ENCODE assay signal across 9 cellular contexts in genomic region chr3:191331443-191331842, GRCh38. TPM values are rescaled to one million over a fixed set of nuclear protein-coding genes. Genes with fewer than 3 reads are reported as not detected.
DNase-seq lines count a peak whose midpoint lies in the region; ATAC-seq and TF ChIP-seq lines count a peak whose summit lies in the region.
"Had no signal": no experiment of that assay in that cellular context is flagged by ENCODE, and none has a peak within 500 bp of the region (broad histone marks: within the 10 kb centered on the region; RNA-seq: fewer than 3 reads in every experiment).

No MANE protein-coding gene starts in this region.

- H3K27ac ChIP-seq in BLaER1 treated with 17β-estradiol and CSF1 and Interleukin-3, amounts not matched to agents 10 nM and 100 nM = no peak overlapping the region
- no peak overlapping the region for H3K27ac ChIP-seq in KMS-11
- H3K27ac ChIP-seq in endodermal cell (ENCODE audit: low read depth, low read length) = no peak overlapping the region

- DNase-seq in endodermal cell (no peak), neural crest cell (ENCODE audit: low read depth, low spot score) (no peak), COR-L47 (lab: John Stamatoyannopoulos, UW) (no peak), ureter (ENCODE audit: low spot score) (no peak), omental fat pad (ENCODE audit: low spot score) (no peak), germinal center (ENCODE audit: low spot score) (no peak)

- H3K27ac Mint-ChIP-seq in endodermal cell = no peak overlapping the region
- peak overlapping the region; percentile 95 for H3K27ac Mint-ChIP-seq in neural crest cell (ENCODE audit: unreplicated experiment)
- H3K27ac Mint-ChIP-seq: activated naive CD4-positive, alpha-beta T cell treated with anti-CD3 and anti-CD28 coated beads, Interleukin-2, amount 50 U/mL, for 24 hours had no signal

- H2AFZ ChIP-seq in KMS-11 (ENCODE audit: low read depth) = no peak overlapping the region

- H3K4me3 ChIP-seq in BLaER1 treated with 17β-estradiol and CSF1 and Interleukin-3, amounts not matched to agents 10 nM and 100 nM = peak overlapping the region in 2 of 10 experiments; percentile 81 to 91; a peak in 2 of 20 replicates
- no peak overlapping the region for H3K4me3 ChIP-seq in KMS-11 (IDR thresholded peaks at IDR 0.05; ENCODE audit: insufficient read depth, low read depth, low read length)
- peak overlapping the region; percentile 96 for H3K4me3 ChIP-seq in endodermal cell (ENCODE audit: low read length)

- H3K36me3 Mint-ChIP-seq in endodermal cell (ENCODE audit: low read depth) (no peaks in the 10 kb centered on the region), neural crest cell (ENCODE audit: low read depth) (no peaks in the 10 kb centered on the region)
- H3K36me3 Mint-ChIP-seq: activated naive CD4-positive, alpha-beta T cell treated with anti-CD3 and anti-CD28 coated beads, Interleukin-2, amount 50 U/mL, for 24 hours had no signal

- H3K9me3 Mint-ChIP-seq in endodermal cell (no peaks in the 10 kb centered on the region), neural crest cell (no peaks in the 10 kb centered on the region)
- H3K9me3 Mint-ChIP-seq: activated naive CD4-positive, alpha-beta T cell treated with anti-CD3 and anti-CD28 coated beads, Interleukin-2, amount 50 U/mL, for 24 hours had no signal

- peaks cover 0 to 26% (median 8%) of the 10 kb centered on the region in 11 experiments; a peak in 8 of 22 replicates for H3K27me3 ChIP-seq in BLaER1 treated with 17β-estradiol and CSF1 and Interleukin-3, amounts not matched to agents 10 nM and 100 nM
- no peaks in the 10 kb centered on the region for H3K27me3 ChIP-seq in KMS-11 (ENCODE audit: insufficient read depth, low read depth)
- H3K27me3 ChIP-seq in endodermal cell (ENCODE audit: control insufficient read depth, insufficient read depth, low read length, poor library complexity, severe bottlenecking) = no peaks in the 10 kb centered on the region

- H4K20me1 ChIP-seq in BLaER1 treated with 17β-estradiol and CSF1 and Interleukin-3, amounts not matched to agents 10 nM and 100 nM = peaks cover 0 to 35% (median 0%) of the 10 kb centered on the region in 11 experiments; a peak in 7 of 22 replicates
- H4K20me1 ChIP-seq in KMS-11 (ENCODE audit: insufficient read depth) = peaks cover 5% of the 10 kb centered on the region; the same call in 1 of the 2 replicates

- peaks cover 73% of the 10 kb centered on the region for H3K79me2 ChIP-seq in KMS-11 (ENCODE audit: insufficient read depth, low read depth)

- H3K27me3 Mint-ChIP-seq in endodermal cell (ENCODE audit: insufficient read depth) (no peaks in the 10 kb centered on the region), neural crest cell (ENCODE audit: low read depth) (no peaks in the 10 kb centered on the region)

- H3K4me3 Mint-ChIP-seq in endodermal cell (peak overlapping the region; percentile 86), neural crest cell (peak overlapping the region; percentile 94)

- peaks cover 19 to 62% (median 31%) of the 10 kb centered on the region in 10 experiments for H3K4me1 ChIP-seq in BLaER1 treated with 17β-estradiol and CSF1 and Interleukin-3, amounts not matched to agents 10 nM and 100 nM
- H3K4me1 ChIP-seq in KMS-11 (ENCODE audit: low read depth, poor library complexity, severe bottlenecking) (peaks cover 53% of the 10 kb centered on the region), endodermal cell (ENCODE audit: control insufficient read depth, insufficient read depth, low read length) (peaks cover 2% of the 10 kb centered on the region)

- no peaks in the 10 kb centered on the region for H3K36me3 ChIP-seq in BLaER1 treated with 17β-estradiol and CSF1 and Interleukin-3, amounts not matched to agents 10 nM and 100 nM
- H3K36me3 ChIP-seq in KMS-11 (ENCODE audit: insufficient read depth) (no peaks in the 10 kb centered on the region), endodermal cell (ENCODE audit: control insufficient read depth, insufficient read depth, low read length) (no peaks in the 10 kb centered on the region)

- H3K9ac ChIP-seq in BLaER1 treated with 17β-estradiol and CSF1 and Interleukin-3, amounts not matched to agents 10 nM and 100 nM = no peak overlapping the region; a peak in 1 of 22 replicates
- no peak overlapping the region for H3K9ac ChIP-seq in KMS-11
- peak overlapping the region; percentile 90 for H3K9ac ChIP-seq in endodermal cell (ENCODE audit: extremely low read depth, low read length, poor library complexity, severe bottlenecking)

- TF ChIP-seq CTCF in KMS-11 (conservative IDR thresholded peaks at IDR 0.05; ENCODE audit: low read depth, low read length) (no peak), endodermal cell (conservative IDR thresholded peaks at IDR 0.05) (no peak), neural crest cell (conservative IDR thresholded peaks at IDR 0.05) (no peak), omental fat pad (IDR thresholded peaks at IDR 0.05) (no peak)

- 97 to 100% methylated on average over 1 to 3 of the region's 3 CpGs for WGBS in endodermal cell (ENCODE audit: insufficient coverage in 1 of 2, insufficient read length in 1 of 2), 2 experiments

- H3K9me3 ChIP-seq in BLaER1 treated with 17β-estradiol and CSF1 and Interleukin-3, amounts not matched to agents 10 nM and 100 nM (replicated peaks in 1 of 11) = no peaks in the 10 kb centered on the region
- H3K9me3 ChIP-seq in endodermal cell (ENCODE audit: control insufficient read depth, low read length) = no peaks in the 10 kb centered on the region

- H3K4me1 Mint-ChIP-seq in endodermal cell (peaks cover 54% of the 10 kb centered on the region), neural crest cell (peaks cover 49% of the 10 kb centered on the region)
- H3K4me1 Mint-ChIP-seq: activated naive CD4-positive, alpha-beta T cell treated with anti-CD3 and anti-CD28 coated beads, Interleukin-2, amount 50 U/mL, for 24 hours had no signal

- no peak for ATAC-seq in omental fat pad (ENCODE audit: low FRiP score)

- peak overlapping the region in 10 of 11 experiments; percentile 74 to 96 (median 86); a peak in 17 of 22 replicates for H3K4me2 ChIP-seq in BLaER1 treated with 17β-estradiol and CSF1 and Interleukin-3, amounts not matched to agents 10 nM and 100 nM
- peak overlapping the region; percentile 80 for H3K4me2 ChIP-seq in KMS-11

RNA-seq across cellular contexts. Expression of gene UTS2B, which starts 1.1 kb away (rescaled TPM):
- total RNA-seq in endodermal cell (under 1 TPM in 1 of 2 donors, not detected in 1; 0.90 TPM), neural crest cell (0.70 and 0.96 TPM in 2 replicates), ureter (0.70 TPM), omental fat pad (1 to 10 TPM in 2 of 4 donors, under 1 TPM in 2; 0.24 to 1.3 (median 1.00) TPM)
- polyA plus RNA-seq in endodermal cell (2013, experiment 1 of 2) = 0.36 TPM
- polyA plus RNA-seq in endodermal cell (2013, experiment 2 of 2) = not detected

RNA-seq across cellular contexts. Expression of gene CCDC50, which starts 2.2 kb away (rescaled TPM):
- 10 to 100 TPM; 41.8 to 48.6 TPM for total RNA-seq in endodermal cell
- polyA plus RNA-seq in endodermal cell (2013, experiment 1 of 2) = 62.5 TPM
- polyA plus RNA-seq in endodermal cell (2013, experiment 2 of 2) = 65.1 TPM
- total RNA-seq in neural crest cell = 48.2 and 48.4 TPM in 2 replicates
- 65.3 TPM for total RNA-seq in ureter
- 100 to 1,000 TPM in 3 of 4 donors, 10 to 100 TPM in 1; 93.3 to 182 (median 125) TPM for total RNA-seq in omental fat pad
